ENCODE assay signal across 18 cellular contexts in the genomic region with DNA sequence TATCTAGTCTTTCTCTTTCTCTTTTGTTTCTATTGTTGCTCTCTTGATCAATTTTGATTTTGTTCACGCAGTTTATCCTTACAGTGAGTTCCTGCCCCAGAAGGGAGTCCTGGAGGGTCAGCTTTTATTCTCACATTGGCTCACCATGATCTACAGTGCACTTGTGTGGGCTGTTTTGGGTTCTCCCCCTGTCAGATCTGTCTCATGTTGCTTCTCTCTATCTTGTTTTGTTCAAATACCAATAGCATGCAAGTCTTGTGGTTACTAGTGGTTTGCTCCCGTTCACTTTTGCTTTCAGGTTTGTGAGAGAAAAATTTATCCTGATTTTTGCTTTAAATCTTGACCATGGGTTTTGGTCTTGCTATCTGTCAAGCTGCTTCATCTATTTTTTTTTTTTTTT.
DNase-seq lines count a peak whose midpoint lies in the region; ATAC-seq, FAIRE-seq and TF ChIP-seq lines count a peak whose summit lies in the region.
"Had no signal": no experiment of that assay in that cellular context is flagged by ENCODE, and none has a peak within 500 bp of the region (broad histone marks: within the 10 kb centered on the region; RNA-seq: fewer than 3 reads in every experiment).

No MANE protein-coding gene starts in this region.

- no peaks in the 10 kb centered on the region for H3K4me1 ChIP-seq in MM.1S (ENCODE audit: low read length)
- H3K4me1 ChIP-seq in GM12878 (ENCODE audit: control insufficient read depth, insufficient read depth, low read length), result no peaks in the 10 kb centered on the region
- no peaks in the 10 kb centered on the region for H3K4me1 ChIP-seq in testis
- H3K4me1 ChIP-seq: BLaER1 had no signal

- WGBS in GM12878 (ENCODE audit: insufficient coverage, insufficient replicate concordance, low lambda C conversion rate, missing lambda C conversion rate), result 23% methylated on average over 2 of the region's 2 CpGs
- WGBS in testis, 2 donors, result 59 to 70% methylated on average over 2 of the region's 2 CpGs

- ATAC-seq in GM12878, result peak; percentile 52
- ATAC-seq in left colon, result no peak
- no peak for ATAC-seq in HG03175 (IDR thresholded peaks at IDR 0.05; ENCODE audit: unreplicated experiment)

- no peak overlapping the region for H3K4me3 ChIP-seq in GM12865 (ENCODE audit: low read depth, low read length)
- H3K4me3 ChIP-seq in MM.1S (ENCODE audit: low read length), result no peak overlapping the region
- no peak overlapping the region for H3K4me3 ChIP-seq in GM12878
- H3K4me3 ChIP-seq in testis, result no peak overlapping the region
- H3K4me3 ChIP-seq: BLaER1 had no signal

- H4K20me1 ChIP-seq in MM.1S (ENCODE audit: insufficient read depth, low read length), result no peaks in the 10 kb centered on the region
- H4K20me1 ChIP-seq in GM12878 (ENCODE audit: control insufficient read depth, insufficient read depth), result no peaks in the 10 kb centered on the region
- H4K20me1 ChIP-seq: BLaER1 had no signal

- DNase-seq in GM12865 (ENCODE audit: low read depth) (peak; percentile 50), MM.1S (peak; percentile 37), GM12878 (ENCODE audit: low read depth, low spot score) (no peak), testis (peak; percentile 32), NCI-H2081 treated with DMSO at 0.1 percent for 48 hours (lab: John Stamatoyannopoulos, UW) (no peak), left colon (no peak)
- DNase-seq: 8988T; Calu3; CD4-positive, alpha-beta memory T cell; DMS79 treated with DMSO at 0.1 percent for 48 hours; GF-D8; H9 had no signal

- H3K27me3 ChIP-seq in MM.1S (replicated peaks; ENCODE audit: insufficient read depth, low read length) (no peaks in the 10 kb centered on the region), GM12878 (replicated peaks in 1 of 2; ENCODE audit: control insufficient read depth in 2 of 2, insufficient read depth in 2 of 2, low read length in 1 of 2) (no peaks in the 10 kb centered on the region), testis (no peaks in the 10 kb centered on the region)
- H3K27me3 ChIP-seq: BLaER1 had no signal

- POLR2A ChIA-PET in GM12878 (lab: Charles Lee), result no interaction called here

- no peaks in the 10 kb centered on the region for H3K36me3 ChIP-seq in MM.1S (replicated peaks; ENCODE audit: insufficient read depth, low read length)
- no peaks in the 10 kb centered on the region for H3K36me3 ChIP-seq in GM12878 (ENCODE audit: control insufficient read depth in 2 of 2, insufficient read depth in 2 of 2, low read length in 1 of 2)
- no peaks in the 10 kb centered on the region for H3K36me3 ChIP-seq in testis (ENCODE audit: low read depth, missing control alignments)
- H3K36me3 ChIP-seq: BLaER1 had no signal

- no peak overlapping the region for H3K27ac ChIP-seq in MM.1S (ENCODE audit: low read length)
- no peak overlapping the region for H3K27ac ChIP-seq in GM12878 (ENCODE audit: control insufficient read depth, insufficient read depth)
- H3K27ac ChIP-seq in testis, result peak overlapping the region; percentile 23 to 68
- H3K27ac ChIP-seq: BLaER1 had no signal

- intact Hi-C loops in GM12878 (cut with micrococcal nuclease; ENCODE audit: unreplicated experiment) (no loop called here), testis (cut with DNase I; ENCODE audit: low total_unique reads) (no loop called here), left colon (cut with DNase I, micrococcal nuclease) (no loop called here)

- no peak for FAIRE-seq in GM12878 (lab: Jason Lieb, UNC)
- FAIRE-seq: GM12891, GM18507, GM19239, H1 had no signal

- in situ Hi-C loops in GM12878 (cut with MboI), result no loop called here

- TF ChIP-seq CTCF in GM12865 (IDR thresholded peaks at IDR 0.05; ENCODE audit: insufficient read depth, low read depth, low read length, missing control alignments), result no peak
- no peak for TF ChIP-seq CTCF in MM.1S (IDR thresholded peaks at IDR 0.05; ENCODE audit: low read length)
- TF ChIP-seq CTCF in GM12878 (IDR thresholded peaks at IDR 0.05 in 2 of 3, conservative IDR thresholded peaks at IDR 0.05 in 1 of 3; ENCODE audit: control insufficient read depth in 2 of 3, extremely low read depth in 1 of 3, insufficient read depth in 1 of 3, low read depth in 3 of 3, low read length in 3 of 3), result no peak
- no peak for TF ChIP-seq CTCF in testis (IDR thresholded peaks at IDR 0.05)

- CTCF ChIA-PET in GM12878 (lab: Yijun Ruan, JAX), result no interaction called here

- H2AFZ ChIP-seq in MM.1S (ENCODE audit: low read length) (no peak overlapping the region), GM12878 (ENCODE audit: control insufficient read depth, low read depth, low read length) (no peak overlapping the region)

- RAD21 ChIA-PET in GM12878 (lab: Charles Lee; ENCODE audit: unreplicated experiment), result no interaction called here

- no peak for TF ChIP-seq RAD21 in GM12878 (IDR thresholded peaks at IDR 0.05; ENCODE audit: insufficient read depth, low read depth, low read length)

- H3F3A ChIP-seq in MM.1S (ENCODE audit: insufficient read depth, low read length), result no peaks in the 10 kb centered on the region

- H3K4me2 ChIP-seq in MM.1S (ENCODE audit: low read depth, low read length) (no peak overlapping the region), GM12878 (ENCODE audit: control insufficient read depth, insufficient read depth) (no peak overlapping the region)
- H3K4me2 ChIP-seq: BLaER1 had no signal

- no TSS peak for BruUV-seq in GM12878 (replicated peaks; lab: Mats Ljungman, UMichigan)

- H3K9ac ChIP-seq in MM.1S (ENCODE audit: low read length), result no peak overlapping the region
- H3K9ac ChIP-seq in GM12878 (ENCODE audit: control insufficient read depth, insufficient read depth, low read length), result no peak overlapping the region
- H3K9ac ChIP-seq: BLaER1 had no signal

- H3K9me3 ChIP-seq in MM.1S (replicated peaks; ENCODE audit: insufficient read depth, low read length), result no peaks in the 10 kb centered on the region
- H3K9me3 ChIP-seq in GM12878 (replicated peaks; ENCODE audit: control insufficient read depth, insufficient read depth, low read length), result no peaks in the 10 kb centered on the region
- no peaks in the 10 kb centered on the region for H3K9me3 ChIP-seq in testis
- H3K9me3 ChIP-seq: BLaER1 had no signal

- no peaks in the 10 kb centered on the region for H3K79me2 ChIP-seq in MM.1S (ENCODE audit: low read length)
- H3K79me2 ChIP-seq in GM12878 (ENCODE audit: control insufficient read depth, insufficient read depth, low read length), result no peaks in the 10 kb centered on the region

- no peak for TF ChIP-seq EP300 in GM12878 (IDR thresholded peaks at IDR 0.05; ENCODE audit: borderline replicate concordance in 1 of 2, control insufficient read depth in 1 of 2, low read depth in 2 of 2, low read length in 2 of 2)

- no peak for TF ChIP-seq POLR2A in GM12878 (IDR thresholded peaks at IDR 0.05; ENCODE audit: low read depth, low read length)
- TF ChIP-seq POLR2A in testis (IDR thresholded peaks at IDR 0.05), result no peak

- SMC1A ChIA-PET in GM12878 (lab: Charles Lee; ENCODE audit: uncharacterized antibody, unreplicated experiment), result interaction anchor here (0.7 kb wide), 1 partner anchor 34 kb away, joined by 3 read pairs; no protein-coding TSS in a partner anchor

- H3K9me2 ChIP-seq in MM.1S (replicated peaks; ENCODE audit: insufficient read depth, low read length), result no peaks in the 10 kb centered on the region

TF ChIP-seq in GM12878, 131 proteins besides CTCF, POLR2A, EP300 and RAD21:
- TF ChIP-seq NFIC (IDR thresholded peaks at IDR 0.05; ENCODE audit: low read depth, low read length) (no peak), WRNIP1 (IDR thresholded peaks at IDR 0.05; ENCODE audit: borderline replicate concordance, low read depth, low read length) (no peak), PAX8 (IDR thresholded peaks at IDR 0.05) (no peak), RUNX3 (IDR thresholded peaks at IDR 0.05; ENCODE audit: low read length) (peak; percentile 25; the same call in 1 of the 2 replicates)

Comparison
In these comparisons a context has a peak if more than half of its experiments do, and no peak if none do; other contexts are left out.
1. DNase-seq: peak in GM12865 (single experiment), MM.1S (single experiment) and testis (single experiment); none in GM12878 (single experiment), NCI-H2081 treated with DMSO at 0.1 percent for 48 hours (single experiment) and left colon (0 of 2).
2. H3K27ac ChIP-seq: peak in testis (2 of 2); none in MM.1S (single experiment) and GM12878 (single experiment).